ENCODE assay signal across 17 cellular contexts in genomic region chr13:50846861-50847475, GRCh38. TPM values are rescaled to one million over a fixed set of nuclear protein-coding genes. Genes with fewer than 3 reads are reported as not detected.
DNase-seq lines count a peak whose midpoint lies in the region; ATAC-seq and TF ChIP-seq lines count a peak whose summit lies in the region.
"Had no signal": no experiment of that assay in that cellular context is flagged by ENCODE, and none has a peak within 500 bp of the region (broad histone marks: within the 10 kb centered on the region; RNA-seq: fewer than 3 reads in every experiment).

No MANE protein-coding gene starts in this region.

- no peak overlapping the region for H3K9ac ChIP-seq in OCI-LY1 (ENCODE audit: low read length)

- POLR2A ChIA-PET in activated CD8-positive, alpha-beta T cell treated with anti-CD3 and anti-CD28 coated beads, Interleukin-2, amount 10 ng/mL, durations not matched to agents 7 days and 5 days (lab: Charles Lee) = interaction anchor here (0.9 to 1.5 kb wide), 3 partner anchors 45 to 723 kb away, joined by 3 to 4 read pairs (median 3); no protein-coding TSS in a partner anchor
- POLR2A ChIA-PET in activated CD8-positive, alpha-beta T cell treated with anti-CD3 and anti-CD28 coated beads for 36 hours (lab: Charles Lee) = no interaction called here

- peaks cover 7% of the 10 kb centered on the region for H3K9me3 Mint-ChIP-seq in activated CD8-positive, alpha-beta T cell treated with anti-CD3 and anti-CD28 coated beads, Interleukin-2, amount 10 ng/mL, durations not matched to agents 7 days and 5 days (ENCODE audit: insufficient read depth)
- H3K9me3 Mint-ChIP-seq in activated CD8-positive, alpha-beta T cell treated with anti-CD3 and anti-CD28 coated beads for 36 hours = no peaks in the 10 kb centered on the region
- no peaks in the 10 kb centered on the region for H3K9me3 Mint-ChIP-seq in stimulated activated naive B cell treated with anti-CD40 and anti-IgM and Interleukin-4, amounts not matched to agents 10 μg/mL and 1 μg/mL and 100 μg/mL, for 72 hours
- no peaks in the 10 kb centered on the region for H3K9me3 Mint-ChIP-seq in activated T-cell treated with anti-CD3 and anti-CD28 coated beads, Interleukin-2, amount 50 U/mL, for 24 hours
- H3K9me3 Mint-ChIP-seq: GM23338 had no signal

- H3K4me3 Mint-ChIP-seq in activated CD8-positive, alpha-beta T cell treated with anti-CD3 and anti-CD28 coated beads, Interleukin-2, amount 10 ng/mL, durations not matched to agents 7 days and 5 days = no peak overlapping the region
- H3K4me3 Mint-ChIP-seq in activated CD8-positive, alpha-beta T cell treated with anti-CD3 and anti-CD28 coated beads for 36 hours = no peak overlapping the region
- H3K4me3 Mint-ChIP-seq in stimulated activated naive B cell treated with anti-CD40 and anti-IgM and Interleukin-4, amounts not matched to agents 10 μg/mL and 1 μg/mL and 100 μg/mL, for 72 hours = no peak overlapping the region
- no peak overlapping the region for H3K4me3 Mint-ChIP-seq in activated T-cell treated with anti-CD3 and anti-CD28 coated beads, Interleukin-2, amount 50 U/mL, for 24 hours
- H3K4me3 Mint-ChIP-seq: GM23338 had no signal

- no peaks in the 10 kb centered on the region for H3K27me3 ChIP-seq in OCI-LY1 (ENCODE audit: insufficient read depth, low read length)

- CTCF ChIA-PET in activated CD8-positive, alpha-beta T cell treated with anti-CD3 and anti-CD28 coated beads, Interleukin-2, amount 10 ng/mL, durations not matched to agents 7 days and 5 days (lab: Charles Lee) = interaction anchor here (0.8 to 3.2 kb wide), 4 partner anchors 9 to 65 kb away, joined by 3 to 15 read pairs (median 4); no protein-coding TSS in a partner anchor
- CTCF ChIA-PET in activated CD8-positive, alpha-beta T cell treated with anti-CD3 and anti-CD28 coated beads for 36 hours (lab: Charles Lee) = interaction anchor here (1.0 to 1.4 kb wide), 4 partner anchors 14 to 68 kb away, joined by 3 to 4 read pairs (median 4); no protein-coding TSS in a partner anchor

- no peak overlapping the region for H3K4me3 ChIP-seq in Jurkat, Clone E6-1 (ENCODE audit: low read length)
- no peak overlapping the region for H3K4me3 ChIP-seq in OCI-LY1 (ENCODE audit: low read depth, low read length, poor library complexity, severe bottlenecking)
- H3K4me3 ChIP-seq: GM23338 had no signal

- peaks cover 5% of the 10 kb centered on the region for H3K27me3 Mint-ChIP-seq in activated CD8-positive, alpha-beta T cell treated with anti-CD3 and anti-CD28 coated beads, Interleukin-2, amount 10 ng/mL, durations not matched to agents 7 days and 5 days (ENCODE audit: low read depth)
- peaks cover 6% of the 10 kb centered on the region for H3K27me3 Mint-ChIP-seq in activated CD8-positive, alpha-beta T cell treated with anti-CD3 and anti-CD28 coated beads for 36 hours
- peaks cover 0 to 11% of the 10 kb centered on the region in 2 donors for H3K27me3 Mint-ChIP-seq in stimulated activated naive B cell treated with anti-CD40 and anti-IgM and Interleukin-4, amounts not matched to agents 10 μg/mL and 1 μg/mL and 100 μg/mL, for 72 hours
- peaks cover 11% of the 10 kb centered on the region for H3K27me3 Mint-ChIP-seq in activated T-cell treated with anti-CD3 and anti-CD28 coated beads, Interleukin-2, amount 50 U/mL, for 24 hours

- no peaks in the 10 kb centered on the region for H4K20me1 ChIP-seq in OCI-LY1 (ENCODE audit: insufficient read depth, low read length)

- peak overlapping the region; percentile 83; the same call in 1 of the 2 replicates for H2AFZ ChIP-seq in OCI-LY1 (ENCODE audit: low read length)
- H2AFZ ChIP-seq: GM23338 had no signal

- peak overlapping the region; percentile 51 for H3K27ac Mint-ChIP-seq in activated CD8-positive, alpha-beta T cell treated with anti-CD3 and anti-CD28 coated beads, Interleukin-2, amount 10 ng/mL, durations not matched to agents 7 days and 5 days
- no peak overlapping the region for H3K27ac Mint-ChIP-seq in activated CD8-positive, alpha-beta T cell treated with anti-CD3 and anti-CD28 coated beads for 36 hours
- H3K27ac Mint-ChIP-seq in stimulated activated naive B cell treated with anti-CD40 and anti-IgM and Interleukin-4, amounts not matched to agents 10 μg/mL and 1 μg/mL and 100 μg/mL, for 72 hours = peak overlapping the region; percentile 26
- no peak overlapping the region for H3K27ac Mint-ChIP-seq in activated T-cell treated with anti-CD3 and anti-CD28 coated beads, Interleukin-2, amount 50 U/mL, for 24 hours
- H3K27ac Mint-ChIP-seq: GM23338 had no signal

- no peaks in the 10 kb centered on the region for H3K36me3 ChIP-seq in OCI-LY1 (ENCODE audit: insufficient read depth, low read length)

- no peaks in the 10 kb centered on the region for H3K9me2 ChIP-seq in OCI-LY1 (ENCODE audit: low read depth, low read length)

- 0 out of 2 replicates have a peak overlapping the region, but pooled peaks have one; percentile 10 for H3K4me2 ChIP-seq in OCI-LY1 (ENCODE audit: low read length)
- H3K4me2 ChIP-seq: GM23338 had no signal

- peaks cover 23% of the 10 kb centered on the region for H3K4me1 Mint-ChIP-seq in activated CD8-positive, alpha-beta T cell treated with anti-CD3 and anti-CD28 coated beads, Interleukin-2, amount 10 ng/mL, durations not matched to agents 7 days and 5 days (ENCODE audit: low read depth)
- H3K4me1 Mint-ChIP-seq in activated CD8-positive, alpha-beta T cell treated with anti-CD3 and anti-CD28 coated beads for 36 hours (ENCODE audit: low read depth) = peaks cover 12% of the 10 kb centered on the region
- H3K4me1 Mint-ChIP-seq in stimulated activated naive B cell treated with anti-CD40 and anti-IgM and Interleukin-4, amounts not matched to agents 10 μg/mL and 1 μg/mL and 100 μg/mL, for 72 hours = peaks cover 24 to 42% of the 10 kb centered on the region in 2 donors
- H3K4me1 Mint-ChIP-seq in activated T-cell treated with anti-CD3 and anti-CD28 coated beads, Interleukin-2, amount 50 U/mL, for 24 hours (ENCODE audit: low read depth) = peaks cover 11% of the 10 kb centered on the region

- H3K9me3 ChIP-seq in OCI-LY1 (ENCODE audit: low read length) = no peaks in the 10 kb centered on the region

- no peak overlapping the region for H3K27ac ChIP-seq in OCI-LY1 (ENCODE audit: low read depth, low read length, poor library complexity, severe bottlenecking)
- H3K27ac ChIP-seq: HL-60 had no signal

- no peaks in the 10 kb centered on the region for H3F3A ChIP-seq in OCI-LY1 (ENCODE audit: insufficient read depth, low read length)

- no peak for DNase-seq in activated CD8-positive, alpha-beta T cell treated with anti-CD3 and anti-CD28 coated beads, Interleukin-2, amount 10 ng/mL, durations not matched to agents 7 days and 5 days
- no peak for DNase-seq in activated CD8-positive, alpha-beta T cell treated with anti-CD3 and anti-CD28 coated beads for 36 hours
- DNase-seq in Jurkat, Clone E6-1 (ENCODE audit: low read depth, low spot score) = peak; percentile 35
- DNase-seq in stimulated activated naive B cell treated with anti-CD40 and anti-IgM and Interleukin-4, amounts not matched to agents 10 μg/mL and 1 μg/mL and 100 μg/mL, for 72 hours = no peak
- DNase-seq in DMS153 (lab: John Stamatoyannopoulos, UW) = no peak
- DNase-seq in activated T-cell treated with anti-CD3 and anti-CD28 coated beads, Interleukin-2, amount 50 U/mL, for 24 hours = no peak
- DNase-seq: Calu3, EL, KBM-7, NCI-H1417, NCI-H1930, NCI-H2171 had no signal

- H3K79me2 ChIP-seq in OCI-LY1 (ENCODE audit: insufficient read depth, low read length) = no peaks in the 10 kb centered on the region

- intact Hi-C loops in activated CD8-positive, alpha-beta T cell treated with anti-CD3 and anti-CD28 coated beads for 36 hours (cut with micrococcal nuclease) = no loop called here

- TF ChIP-seq CTCF in activated CD8-positive, alpha-beta T cell treated with anti-CD3 and anti-CD28 coated beads for 36 hours (IDR thresholded peaks at IDR 0.05) = no peak
- no peak for TF ChIP-seq CTCF in OCI-LY1 (IDR thresholded peaks at IDR 0.05; ENCODE audit: low read length)

- peak; percentile 33 for ATAC-seq in activated CD8-positive, alpha-beta T cell treated with anti-CD3 and anti-CD28 coated beads, Interleukin-2, amount 10 ng/mL, durations not matched to agents 7 days and 5 days
- no peak for ATAC-seq in activated CD8-positive, alpha-beta T cell treated with anti-CD3 and anti-CD28 coated beads for 36 hours
- ATAC-seq in stimulated activated naive B cell treated with anti-CD40 and anti-IgM and Interleukin-4, amounts not matched to agents 10 μg/mL and 1 μg/mL and 100 μg/mL, for 72 hours (replicated peaks) = peak in 1 of 2 donors; percentile 27
- ATAC-seq in HG03354 (IDR thresholded peaks at IDR 0.05; ENCODE audit: poor library complexity, severe bottlenecking, unreplicated experiment) = no peak
- ATAC-seq: GM23338 had no signal

- H3K36me3 Mint-ChIP-seq in activated CD8-positive, alpha-beta T cell treated with anti-CD3 and anti-CD28 coated beads, Interleukin-2, amount 10 ng/mL, durations not matched to agents 7 days and 5 days (ENCODE audit: low read depth) = peaks cover 2% of the 10 kb centered on the region
- no peaks in the 10 kb centered on the region for H3K36me3 Mint-ChIP-seq in activated CD8-positive, alpha-beta T cell treated with anti-CD3 and anti-CD28 coated beads for 36 hours (ENCODE audit: low read depth)
- peaks cover 0 to 3% of the 10 kb centered on the region in 2 donors for H3K36me3 Mint-ChIP-seq in stimulated activated naive B cell treated with anti-CD40 and anti-IgM and Interleukin-4, amounts not matched to agents 10 μg/mL and 1 μg/mL and 100 μg/mL, for 72 hours
- H3K36me3 Mint-ChIP-seq in activated T-cell treated with anti-CD3 and anti-CD28 coated beads, Interleukin-2, amount 50 U/mL, for 24 hours (ENCODE audit: low read depth) = no peaks in the 10 kb centered on the region

- H3K4me1 ChIP-seq in OCI-LY1 (ENCODE audit: insufficient read depth, low read length, severe bottlenecking) = peaks cover 11% of the 10 kb centered on the region

RNA-seq across cellular contexts. Expression of gene DLEU7, which starts 3.5 kb away (rescaled TPM):
- not detected for total RNA-seq in activated CD8-positive, alpha-beta T cell treated with anti-CD3 and anti-CD28 coated beads, Interleukin-2, amount 10 ng/mL, durations not matched to agents 7 days and 5 days
- not detected for total RNA-seq in activated CD8-positive, alpha-beta T cell treated with anti-CD3 and anti-CD28 coated beads for 36 hours
- polyA plus RNA-seq in Jurkat, Clone E6-1 (2012; ENCODE audit: insufficient read depth, insufficient read length) = not detected
- total RNA-seq: A172, Calu3 had no signal

Comparison
In these comparisons a context has a peak if more than half of its experiments do, and no peak if none do; other contexts are left out.
1. H3K27ac Mint-ChIP-seq: peak in activated CD8-positive, alpha-beta T cell treated with anti-CD3 and anti-CD28 coated beads, Interleukin-2, amount 10 ng/mL, durations not matched to agents 7 days and 5 days (single experiment) and stimulated activated naive B cell treated with anti-CD40 and anti-IgM and Interleukin-4, amounts not matched to agents 10 μg/mL and 1 μg/mL and 100 μg/mL, for 72 hours (single experiment); none in activated CD8-positive, alpha-beta T cell treated with anti-CD3 and anti-CD28 coated beads for 36 hours (single experiment) and activated T-cell treated with anti-CD3 and anti-CD28 coated beads, Interleukin-2, amount 50 U/mL, for 24 hours (single experiment).